ENCODE assay signal across 1 cellular context in the genomic region with DNA sequence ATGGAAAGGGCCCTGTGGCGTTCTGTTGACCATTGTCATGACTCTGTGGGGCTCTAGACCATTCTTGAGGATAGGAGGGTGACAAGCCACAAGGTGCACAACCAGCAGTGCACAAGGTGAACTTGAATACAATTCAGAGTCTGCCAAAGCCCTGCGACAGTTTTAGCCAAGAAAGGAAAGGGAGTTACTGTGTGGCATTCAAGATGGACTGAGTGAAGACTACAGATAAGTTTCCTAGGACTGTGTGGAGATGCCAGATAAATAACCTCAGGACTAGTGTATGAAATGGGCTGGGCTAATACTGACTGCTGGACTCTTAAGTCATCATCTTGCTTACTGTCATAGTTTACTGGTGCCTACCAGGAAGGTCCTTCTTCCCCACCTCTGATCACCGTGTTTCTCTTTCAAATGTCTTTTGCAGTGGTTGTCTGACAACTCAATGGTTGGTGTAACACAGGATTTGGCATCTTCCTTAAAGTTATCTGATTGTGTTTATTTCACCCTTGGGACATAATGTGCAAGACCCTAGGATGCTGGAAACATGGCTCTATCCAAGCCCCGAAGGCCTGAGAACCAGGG.
TF ChIP-seq lines count a peak whose summit lies in the region.

No MANE protein-coding gene starts in this region.

TF ChIP-seq in K562, 482 proteins besides CTCF, POLR2A, EP300 and RAD21 (continued from another document and continues in another):
- TF ChIP-seq, protein P1, sequence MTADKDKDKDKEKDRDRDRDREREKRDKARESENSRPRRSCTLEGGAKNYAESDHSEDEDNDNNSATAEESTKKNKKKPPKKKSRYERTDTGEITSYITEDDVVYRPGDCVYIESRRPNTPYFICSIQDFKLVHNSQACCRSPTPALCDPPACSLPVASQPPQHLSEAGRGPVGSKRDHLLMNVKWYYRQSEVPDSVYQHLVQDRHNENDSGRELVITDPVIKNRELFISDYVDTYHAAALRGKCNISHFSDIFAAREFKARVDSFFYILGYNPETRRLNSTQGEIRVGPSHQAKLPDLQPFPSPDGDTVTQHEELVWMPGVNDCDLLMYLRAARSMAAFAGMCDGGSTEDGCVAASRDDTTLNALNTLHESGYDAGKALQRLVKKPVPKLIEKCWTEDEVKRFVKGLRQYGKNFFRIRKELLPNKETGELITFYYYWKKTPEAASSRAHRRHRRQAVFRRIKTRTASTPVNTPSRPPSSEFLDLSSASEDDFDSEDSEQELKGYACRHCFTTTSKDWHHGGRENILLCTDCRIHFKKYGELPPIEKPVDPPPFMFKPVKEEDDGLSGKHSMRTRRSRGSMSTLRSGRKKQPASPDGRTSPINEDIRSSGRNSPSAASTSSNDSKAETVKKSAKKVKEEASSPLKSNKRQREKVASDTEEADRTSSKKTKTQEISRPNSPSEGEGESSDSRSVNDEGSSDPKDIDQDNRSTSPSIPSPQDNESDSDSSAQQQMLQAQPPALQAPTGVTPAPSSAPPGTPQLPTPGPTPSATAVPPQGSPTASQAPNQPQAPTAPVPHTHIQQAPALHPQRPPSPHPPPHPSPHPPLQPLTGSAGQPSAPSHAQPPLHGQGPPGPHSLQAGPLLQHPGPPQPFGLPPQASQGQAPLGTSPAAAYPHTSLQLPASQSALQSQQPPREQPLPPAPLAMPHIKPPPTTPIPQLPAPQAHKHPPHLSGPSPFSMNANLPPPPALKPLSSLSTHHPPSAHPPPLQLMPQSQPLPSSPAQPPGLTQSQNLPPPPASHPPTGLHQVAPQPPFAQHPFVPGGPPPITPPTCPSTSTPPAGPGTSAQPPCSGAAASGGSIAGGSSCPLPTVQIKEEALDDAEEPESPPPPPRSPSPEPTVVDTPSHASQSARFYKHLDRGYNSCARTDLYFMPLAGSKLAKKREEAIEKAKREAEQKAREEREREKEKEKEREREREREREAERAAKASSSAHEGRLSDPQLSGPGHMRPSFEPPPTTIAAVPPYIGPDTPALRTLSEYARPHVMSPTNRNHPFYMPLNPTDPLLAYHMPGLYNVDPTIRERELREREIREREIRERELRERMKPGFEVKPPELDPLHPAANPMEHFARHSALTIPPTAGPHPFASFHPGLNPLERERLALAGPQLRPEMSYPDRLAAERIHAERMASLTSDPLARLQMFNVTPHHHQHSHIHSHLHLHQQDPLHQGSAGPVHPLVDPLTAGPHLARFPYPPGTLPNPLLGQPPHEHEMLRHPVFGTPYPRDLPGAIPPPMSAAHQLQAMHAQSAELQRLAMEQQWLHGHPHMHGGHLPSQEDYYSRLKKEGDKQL (CRISPR knock-in tag; IDR thresholded peaks at IDR 0.05; ENCODE audit: borderline replicate concordance), result no peak
- TF ChIP-seq, protein P2, sequence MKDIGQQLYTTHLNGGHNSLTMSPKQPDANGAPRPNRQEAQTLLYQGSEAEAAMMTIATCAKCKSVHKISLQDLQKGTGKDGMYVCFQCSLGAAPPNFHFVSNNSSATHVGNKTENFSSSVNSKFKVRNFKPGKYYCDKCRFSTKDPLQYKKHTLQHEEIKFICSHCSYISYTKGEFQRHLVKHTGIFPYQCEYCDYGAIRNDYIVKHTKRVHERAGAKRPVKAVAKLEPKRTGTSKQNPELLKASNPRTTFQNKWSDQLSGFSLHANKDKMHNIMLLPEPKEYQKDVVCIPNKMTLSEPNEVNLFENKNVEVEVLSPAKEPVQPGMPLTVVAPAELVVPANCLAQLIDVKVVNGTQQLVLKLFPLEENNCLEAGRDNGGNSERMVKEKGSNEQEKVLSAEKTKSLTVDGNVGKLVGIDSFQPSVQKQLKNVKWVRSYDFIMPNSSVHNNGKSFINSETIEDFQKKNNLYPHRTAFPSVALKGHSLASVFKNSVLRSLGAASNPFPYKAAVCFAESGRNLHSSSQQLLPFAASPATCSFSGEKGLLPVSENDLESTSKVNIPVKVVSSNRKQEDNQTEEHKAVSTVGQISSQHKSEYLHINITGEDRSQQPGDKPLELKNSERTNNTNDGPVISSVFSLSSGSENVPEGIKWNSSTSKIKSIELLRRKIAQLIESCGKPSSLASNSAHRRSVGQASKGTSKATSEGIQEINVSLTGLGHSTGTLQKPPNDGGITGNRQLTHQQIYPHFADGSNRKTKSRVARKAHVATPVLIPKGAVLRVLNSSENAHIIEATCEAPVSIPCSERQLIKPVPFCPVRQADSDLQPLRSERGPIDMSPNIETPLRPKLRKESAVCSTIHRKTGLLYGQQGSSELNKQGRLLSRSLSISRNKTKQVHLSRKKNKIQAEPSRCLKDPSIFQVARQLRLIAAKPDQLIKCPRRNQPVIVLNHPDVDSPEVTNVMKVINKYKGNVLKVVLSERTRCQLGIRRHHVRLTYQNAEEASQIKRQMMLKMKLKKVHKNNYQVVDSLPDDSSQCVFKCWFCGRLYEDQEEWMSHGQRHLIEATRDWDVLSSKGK (CRISPR knock-in tag; IDR thresholded peaks at IDR 0.05), result no peak
- TF ChIP-seq STAG1 (CRISPR knock-in tag; IDR thresholded peaks at IDR 0.05; ENCODE audit: borderline replicate concordance) (no peak), JUND (IDR thresholded peaks at IDR 0.05; ENCODE audit: borderline replicate concordance, low read depth, low read length) (peak; percentile 83), JUND (tag; IDR thresholded peaks at IDR 0.05; ENCODE audit: borderline replicate concordance, low read depth, low read length) (peak; percentile 40; the same call in 1 of the 3 replicates), SMAD3 (CRISPR knock-in tag; conservative IDR thresholded peaks at IDR 0.05) (peak; percentile 92), CHD2 (IDR thresholded peaks at IDR 0.05; ENCODE audit: low read depth, low read length) (no peak), MAFF (IDR thresholded peaks at IDR 0.05; ENCODE audit: low read length) (no peak), KHSRP (IDR thresholded peaks at IDR 0.05) (peak; percentile 69), OTX1 (CRISPR knock-in tag; IDR thresholded peaks at IDR 0.05) (0 out of 2 replicates have a peak, but pooled peaks have one; percentile 54), KLF1 (tag; IDR thresholded peaks at IDR 0.05) (no peak), C11orf30 (IDR thresholded peaks at IDR 0.05; ENCODE audit: low read depth) (no peak), ZC3H8 (IDR thresholded peaks at IDR 0.05) (no peak), POLR2B (IDR thresholded peaks at IDR 0.05; ENCODE audit: low read depth, partially characterized antibody) (no peak), POLR2H (tag; IDR thresholded peaks at IDR 0.05; ENCODE audit: low read depth) (no peak), ZNF644 (tag; IDR thresholded peaks at IDR 0.05; ENCODE audit: low read depth) (peak; percentile 49; the same call in 1 of the 2 replicates), SMARCB1 (IDR thresholded peaks at IDR 0.05; ENCODE audit: insufficient read length, low read depth) (no peak), FOS (IDR thresholded peaks at IDR 0.05; ENCODE audit: extremely low read depth, insufficient read length) (no peak), TGIF2 (CRISPR knock-in tag; IDR thresholded peaks at IDR 0.05) (no peak), SP1 (CRISPR knock-in tag; IDR thresholded peaks at IDR 0.05) (no peak), PHF8 (IDR thresholded peaks at IDR 0.05; ENCODE audit: borderline replicate concordance, low read length) (no peak), TCF3 (CRISPR knock-in tag; IDR thresholded peaks at IDR 0.05) (peak; percentile 99), ZNF408 (CRISPR knock-in tag; IDR thresholded peaks at IDR 0.05; ENCODE audit: low read depth) (no peak), HMG20A (CRISPR knock-in tag; conservative IDR thresholded peaks at IDR 0.05) (no peak), SMARCA4 (IDR thresholded peaks at IDR 0.05) (peak; percentile 98), ARHGAP35 (IDR thresholded peaks at IDR 0.05; ENCODE audit: partially characterized antibody) (no peak), STAT5A (IDR thresholded peaks at IDR 0.05; ENCODE audit: borderline replicate concordance, low read length) (peak; percentile 92), ZBED1 (IDR thresholded peaks at IDR 0.05) (no peak), LEF1 (IDR thresholded peaks at IDR 0.05) (peak; percentile 79), NFYB (IDR thresholded peaks at IDR 0.05; ENCODE audit: extremely low read depth, insufficient read length) (no peak), NFIX (CRISPR knock-in tag; IDR thresholded peaks at IDR 0.05; ENCODE audit: low read depth) (no peak), XRCC5 (IDR thresholded peaks at IDR 0.05; ENCODE audit: low read depth, low read length) (no peak), ZNF764 (CRISPR knock-in tag; IDR thresholded peaks at IDR 0.05; ENCODE audit: low read depth) (no peak), ETV6 (IDR thresholded peaks at IDR 0.05; ENCODE audit: borderline replicate concordance in 1 of 2, low read depth in 2 of 2, low read length in 1 of 2) (no peak), ETV6 (CRISPR knock-in tag; IDR thresholded peaks at IDR 0.05; ENCODE audit: borderline replicate concordance) (no peak), NRF1 (conservative IDR thresholded peaks at IDR 0.05 in 1 of 2, IDR thresholded peaks at IDR 0.05 in 1 of 2) (peak in 1 of 2 experiments; percentile 13; a peak in 1 of 4 replicates), NCOA4 (IDR thresholded peaks at IDR 0.05; ENCODE audit: partially characterized antibody) (peak; percentile 45), ZKSCAN1 (IDR thresholded peaks at IDR 0.05; ENCODE audit: low read depth, low read length) (no peak), HMG20B (CRISPR knock-in tag; IDR thresholded peaks at IDR 0.05) (no peak), CBFB (CRISPR knock-in tag; IDR thresholded peaks at IDR 0.05) (no peak)
- TF ChIP-seq, protein P3, sequence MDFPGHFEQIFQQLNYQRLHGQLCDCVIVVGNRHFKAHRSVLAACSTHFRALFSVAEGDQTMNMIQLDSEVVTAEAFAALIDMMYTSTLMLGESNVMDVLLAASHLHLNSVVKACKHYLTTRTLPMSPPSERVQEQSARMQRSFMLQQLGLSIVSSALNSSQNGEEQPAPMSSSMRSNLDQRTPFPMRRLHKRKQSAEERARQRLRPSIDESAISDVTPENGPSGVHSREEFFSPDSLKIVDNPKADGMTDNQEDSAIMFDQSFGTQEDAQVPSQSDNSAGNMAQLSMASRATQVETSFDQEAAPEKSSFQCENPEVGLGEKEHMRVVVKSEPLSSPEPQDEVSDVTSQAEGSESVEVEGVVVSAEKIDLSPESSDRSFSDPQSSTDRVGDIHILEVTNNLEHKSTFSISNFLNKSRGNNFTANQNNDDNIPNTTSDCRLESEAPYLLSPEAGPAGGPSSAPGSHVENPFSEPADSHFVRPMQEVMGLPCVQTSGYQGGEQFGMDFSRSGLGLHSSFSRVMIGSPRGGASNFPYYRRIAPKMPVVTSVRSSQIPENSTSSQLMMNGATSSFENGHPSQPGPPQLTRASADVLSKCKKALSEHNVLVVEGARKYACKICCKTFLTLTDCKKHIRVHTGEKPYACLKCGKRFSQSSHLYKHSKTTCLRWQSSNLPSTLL (IDR thresholded peaks at IDR 0.05), result no peak
- TF ChIP-seq, protein P4, sequence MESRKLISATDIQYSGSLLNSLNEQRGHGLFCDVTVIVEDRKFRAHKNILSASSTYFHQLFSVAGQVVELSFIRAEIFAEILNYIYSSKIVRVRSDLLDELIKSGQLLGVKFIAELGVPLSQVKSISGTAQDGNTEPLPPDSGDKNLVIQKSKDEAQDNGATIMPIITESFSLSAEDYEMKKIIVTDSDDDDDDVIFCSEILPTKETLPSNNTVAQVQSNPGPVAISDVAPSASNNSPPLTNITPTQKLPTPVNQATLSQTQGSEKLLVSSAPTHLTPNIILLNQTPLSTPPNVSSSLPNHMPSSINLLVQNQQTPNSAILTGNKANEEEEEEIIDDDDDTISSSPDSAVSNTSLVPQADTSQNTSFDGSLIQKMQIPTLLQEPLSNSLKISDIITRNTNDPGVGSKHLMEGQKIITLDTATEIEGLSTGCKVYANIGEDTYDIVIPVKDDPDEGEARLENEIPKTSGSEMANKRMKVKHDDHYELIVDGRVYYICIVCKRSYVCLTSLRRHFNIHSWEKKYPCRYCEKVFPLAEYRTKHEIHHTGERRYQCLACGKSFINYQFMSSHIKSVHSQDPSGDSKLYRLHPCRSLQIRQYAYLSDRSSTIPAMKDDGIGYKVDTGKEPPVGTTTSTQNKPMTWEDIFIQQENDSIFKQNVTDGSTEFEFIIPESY (CRISPR knock-in tag; IDR thresholded peaks at IDR 0.05), result 0 out of 2 replicates have a peak, but pooled peaks have one; percentile 37
- TF ChIP-seq, protein P5, sequence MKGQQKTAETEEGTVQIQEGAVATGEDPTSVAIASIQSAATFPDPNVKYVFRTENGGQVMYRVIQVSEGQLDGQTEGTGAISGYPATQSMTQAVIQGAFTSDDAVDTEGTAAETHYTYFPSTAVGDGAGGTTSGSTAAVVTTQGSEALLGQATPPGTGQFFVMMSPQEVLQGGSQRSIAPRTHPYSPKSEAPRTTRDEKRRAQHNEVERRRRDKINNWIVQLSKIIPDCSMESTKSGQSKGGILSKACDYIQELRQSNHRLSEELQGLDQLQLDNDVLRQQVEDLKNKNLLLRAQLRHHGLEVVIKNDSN (CRISPR knock-in tag; IDR thresholded peaks at IDR 0.05), result no peak
- TF ChIP-seq, protein P6, sequence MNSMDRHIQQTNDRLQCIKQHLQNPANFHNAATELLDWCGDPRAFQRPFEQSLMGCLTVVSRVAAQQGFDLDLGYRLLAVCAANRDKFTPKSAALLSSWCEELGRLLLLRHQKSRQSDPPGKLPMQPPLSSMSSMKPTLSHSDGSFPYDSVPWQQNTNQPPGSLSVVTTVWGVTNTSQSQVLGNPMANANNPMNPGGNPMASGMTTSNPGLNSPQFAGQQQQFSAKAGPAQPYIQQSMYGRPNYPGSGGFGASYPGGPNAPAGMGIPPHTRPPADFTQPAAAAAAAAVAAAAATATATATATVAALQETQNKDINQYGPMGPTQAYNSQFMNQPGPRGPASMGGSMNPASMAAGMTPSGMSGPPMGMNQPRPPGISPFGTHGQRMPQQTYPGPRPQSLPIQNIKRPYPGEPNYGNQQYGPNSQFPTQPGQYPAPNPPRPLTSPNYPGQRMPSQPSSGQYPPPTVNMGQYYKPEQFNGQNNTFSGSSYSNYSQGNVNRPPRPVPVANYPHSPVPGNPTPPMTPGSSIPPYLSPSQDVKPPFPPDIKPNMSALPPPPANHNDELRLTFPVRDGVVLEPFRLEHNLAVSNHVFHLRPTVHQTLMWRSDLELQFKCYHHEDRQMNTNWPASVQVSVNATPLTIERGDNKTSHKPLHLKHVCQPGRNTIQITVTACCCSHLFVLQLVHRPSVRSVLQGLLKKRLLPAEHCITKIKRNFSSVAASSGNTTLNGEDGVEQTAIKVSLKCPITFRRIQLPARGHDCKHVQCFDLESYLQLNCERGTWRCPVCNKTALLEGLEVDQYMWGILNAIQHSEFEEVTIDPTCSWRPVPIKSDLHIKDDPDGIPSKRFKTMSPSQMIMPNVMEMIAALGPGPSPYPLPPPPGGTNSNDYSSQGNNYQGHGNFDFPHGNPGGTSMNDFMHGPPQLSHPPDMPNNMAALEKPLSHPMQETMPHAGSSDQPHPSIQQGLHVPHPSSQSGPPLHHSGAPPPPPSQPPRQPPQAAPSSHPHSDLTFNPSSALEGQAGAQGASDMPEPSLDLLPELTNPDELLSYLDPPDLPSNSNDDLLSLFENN (IDR thresholded peaks at IDR 0.05; ENCODE audit: low read depth in 2 of 2, low read length in 2 of 2), result peak in 1 of 2 experiments; percentile 92; a peak in 2 of 4 replicates
- TF ChIP-seq, protein P7, sequence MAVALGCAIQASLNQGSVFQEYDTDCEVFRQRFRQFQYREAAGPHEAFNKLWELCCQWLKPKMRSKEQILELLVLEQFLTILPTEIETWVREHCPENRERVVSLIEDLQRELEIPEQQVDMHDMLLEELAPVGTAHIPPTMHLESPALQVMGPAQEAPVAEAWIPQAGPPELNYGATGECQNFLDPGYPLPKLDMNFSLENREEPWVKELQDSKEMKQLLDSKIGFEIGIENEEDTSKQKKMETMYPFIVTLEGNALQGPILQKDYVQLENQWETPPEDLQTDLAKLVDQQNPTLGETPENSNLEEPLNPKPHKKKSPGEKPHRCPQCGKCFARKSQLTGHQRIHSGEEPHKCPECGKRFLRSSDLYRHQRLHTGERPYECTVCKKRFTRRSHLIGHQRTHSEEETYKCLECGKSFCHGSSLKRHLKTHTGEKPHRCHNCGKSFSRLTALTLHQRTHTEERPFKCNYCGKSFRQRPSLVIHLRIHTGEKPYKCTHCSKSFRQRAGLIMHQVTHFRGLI (CRISPR knock-in tag; IDR thresholded peaks at IDR 0.05), result no peak
